In the genomic region with DNA sequence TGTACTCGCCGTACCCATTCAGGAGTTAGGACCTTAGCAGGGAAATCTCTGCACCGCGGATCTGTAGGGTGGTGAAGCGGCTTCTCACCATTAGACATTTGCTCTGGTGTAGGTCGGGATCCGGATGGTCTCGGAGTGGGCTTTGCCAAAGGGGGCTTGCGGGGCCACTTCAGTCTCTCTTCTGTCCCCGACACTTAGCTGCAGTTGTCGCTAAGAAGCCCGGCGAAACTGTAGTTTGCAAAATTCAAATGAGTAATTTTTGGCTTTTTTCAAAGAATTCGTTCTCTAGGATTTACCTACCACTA, we compare ENCODE assay signal across 8 cellular contexts. TPM values are rescaled to one million over a fixed set of nuclear protein-coding genes. Genes with fewer than 3 reads are reported as not detected.
DNase-seq lines count a peak whose midpoint lies in the region; ATAC-seq and TF ChIP-seq lines count a peak whose summit lies in the region.

No MANE protein-coding gene starts in this region.

- H3K27ac Mint-ChIP-seq in progenitor cell of endocrine pancreas = peak overlapping the region; percentile 99

- H3K36me3 ChIP-seq in GM06990 (ENCODE audit: control insufficient read depth, insufficient read depth, low read length) (no peaks in the 10 kb centered on the region), NT2/D1 (ENCODE audit: insufficient read depth, insufficient read length, low read length) (peaks cover 2% of the 10 kb centered on the region)

- H3K9ac ChIP-seq in NT2/D1 (ENCODE audit: insufficient read length, low read depth) = peak overlapping the region; percentile 82

- H3K9me3 Mint-ChIP-seq in progenitor cell of endocrine pancreas (ENCODE audit: low read depth) = peaks cover 2% of the 10 kb centered on the region

- no peaks in the 10 kb centered on the region for H3K4me1 ChIP-seq in NT2/D1 (ENCODE audit: insufficient read depth, insufficient read length)

- peaks cover 33% of the 10 kb centered on the region for H3K4me1 Mint-ChIP-seq in progenitor cell of endocrine pancreas (ENCODE audit: low read depth)

- H3K27me3 ChIP-seq in GM06990 (replicated peaks; ENCODE audit: control insufficient read depth, insufficient read depth, low read length) (no peaks in the 10 kb centered on the region), NT2/D1 (ENCODE audit: insufficient read depth, insufficient read length) (no peaks in the 10 kb centered on the region)

- H3K9me3 ChIP-seq in NT2/D1 (ENCODE audit: insufficient read depth, low read length) = no peaks in the 10 kb centered on the region

- H3K4me3 ChIP-seq in GM06990 (replicated peaks; ENCODE audit: low read depth, low read length) = peak overlapping the region; percentile 93
- H3K4me3 ChIP-seq in NT2/D1 (ENCODE audit: insufficient read length, low read depth) = peak overlapping the region; percentile 54

- ATAC-seq in GM19395 (IDR thresholded peaks at IDR 0.05; ENCODE audit: unreplicated experiment) = no peak
- ATAC-seq in HG03196 (IDR thresholded peaks at IDR 0.05; ENCODE audit: unreplicated experiment) = no peak
- ATAC-seq in HG03520 (IDR thresholded peaks at IDR 0.05; ENCODE audit: unreplicated experiment) = no peak

- H3K27ac ChIP-seq in epithelial cell of prostate = peak overlapping the region; percentile 45

- DNase-seq in GM06990 (ENCODE audit: extremely low read depth, insufficient read length) (no peak), NT2/D1 (ENCODE audit: low read depth, low spot score) (no peak), epithelial cell of prostate (ENCODE audit: low read depth, low spot score) (no peak), progenitor cell of endocrine pancreas (ENCODE audit: low spot score, unreplicated experiment) (no peak), DMS 273 treated with DMSO at 0.1 percent for 48 hours (lab: John Stamatoyannopoulos, UW) (no peak)

- no peaks in the 10 kb centered on the region for H3K27me3 Mint-ChIP-seq in progenitor cell of endocrine pancreas

- peak overlapping the region; percentile 94 for H3K4me3 Mint-ChIP-seq in progenitor cell of endocrine pancreas (ENCODE audit: low read depth)

- TF ChIP-seq CTCF in GM06990 (IDR thresholded peaks at IDR 0.05; ENCODE audit: insufficient read depth, low read length, poor library complexity, severe bottlenecking) (no peak), progenitor cell of endocrine pancreas (IDR thresholded peaks at IDR 0.05; ENCODE audit: unreplicated experiment) (no peak)

- H3K36me3 Mint-ChIP-seq in progenitor cell of endocrine pancreas (ENCODE audit: insufficient read depth) = peaks cover 9% of the 10 kb centered on the region

RNA-seq across cellular contexts. Expression of gene QRSL1, which starts 0.4 kb away (rescaled TPM):
- total RNA-seq in progenitor cell of endocrine pancreas = 17.2 and 18.3 TPM in 2 replicates

RNA-seq across cellular contexts. Expression of gene RTN4IP1, which starts 0.5 kb away (rescaled TPM):
- total RNA-seq in progenitor cell of endocrine pancreas = 7.1 and 7.5 TPM in 2 replicates
